Comparison of ENCODE assay signal across 1 cellular context in genomic region chr1:185694081-185694480, GRCh38.
A peak's percentile ranks its signal among the peaks of the same experiment; 100 is the strongest.
TF ChIP-seq lines count a peak whose summit lies in the region.

No MANE protein-coding gene starts in this region.

TF ChIP-seq in HepG2, 621 proteins besides CTCF, POLR2A, EP300 and RAD21 (continued from another document):
- TF ChIP-seq ZNF879 (CRISPR knock-in tag; IDR thresholded peaks at IDR 0.05) (no peak), ZNF557 (CRISPR knock-in tag; IDR thresholded peaks at IDR 0.05) (no peak), KMT2A (CRISPR knock-in tag; IDR thresholded peaks at IDR 0.05) (no peak), ZNF775 (CRISPR knock-in tag; IDR thresholded peaks at IDR 0.05; ENCODE audit: borderline replicate concordance) (no peak), ARID5B (CRISPR knock-in tag; IDR thresholded peaks at IDR 0.05) (peak; percentile 11; the same call in 1 of the 2 replicates), GABPA (IDR thresholded peaks at IDR 0.05; ENCODE audit: low read depth, low read length) (peak; percentile 50; the same call in 1 of the 2 replicates), GABPA (CRISPR knock-in tag; IDR thresholded peaks at IDR 0.05; ENCODE audit: low read depth) (peak; percentile 93), ZNF468 (CRISPR knock-in tag; IDR thresholded peaks at IDR 0.05) (no peak), EHMT2 (IDR thresholded peaks at IDR 0.05; ENCODE audit: borderline replicate concordance, low read depth, low read length) (0 out of 2 replicates have a peak, but pooled peaks have one; percentile 26), PCBP2 (optimal IDR thresholded peaks at IDR 0.05; ENCODE audit: low read depth, low read length, poor library complexity, severe bottlenecking) (no peak), ZKSCAN5 (CRISPR knock-in tag; IDR thresholded peaks at IDR 0.05) (no peak), ZKSCAN8 (CRISPR knock-in tag; IDR thresholded peaks at IDR 0.05; ENCODE audit: borderline replicate concordance) (no peak), REST (IDR thresholded peaks at IDR 0.05; ENCODE audit: borderline replicate concordance in 1 of 2, low read depth in 1 of 2, low read length in 2 of 2) (no peak), ZKSCAN1 (IDR thresholded peaks at IDR 0.05; ENCODE audit: low read length) (no peak), ELF1 (CRISPR knock-in tag; IDR thresholded peaks at IDR 0.05) (0 out of 2 replicates have a peak, but pooled peaks have one; percentile 45), GFI1 (CRISPR knock-in tag; IDR thresholded peaks at IDR 0.05; ENCODE audit: borderline replicate concordance) (peak; percentile 27; the same call in 1 of the 2 replicates), ZNF777 (CRISPR knock-in tag; IDR thresholded peaks at IDR 0.05) (no peak), HMG20B (CRISPR knock-in tag; conservative IDR thresholded peaks at IDR 0.05) (no peak), ZNF432 (CRISPR knock-in tag; IDR thresholded peaks at IDR 0.05; ENCODE audit: borderline replicate concordance) (no peak), ZSCAN5A (CRISPR knock-in tag; IDR thresholded peaks at IDR 0.05; ENCODE audit: borderline replicate concordance) (no peak), SETDB1 (CRISPR knock-in tag; IDR thresholded peaks at IDR 0.05; ENCODE audit: borderline replicate concordance) (peak; percentile 89), ONECUT2 (CRISPR knock-in tag; IDR thresholded peaks at IDR 0.05) (no peak), ETV5 (CRISPR knock-in tag; IDR thresholded peaks at IDR 0.05; ENCODE audit: borderline replicate concordance) (peak; percentile 57; the same call in 1 of the 2 replicates), GTF3A (CRISPR knock-in tag; conservative IDR thresholded peaks at IDR 0.05) (no peak), FOXO4 (CRISPR knock-in tag; conservative IDR thresholded peaks at IDR 0.05) (no peak), TEAD2 (CRISPR knock-in tag; IDR thresholded peaks at IDR 0.05) (no peak), ZNF431 (CRISPR knock-in tag; IDR thresholded peaks at IDR 0.05; ENCODE audit: borderline replicate concordance, low read depth) (no peak), NKX3-1 (CRISPR knock-in tag; IDR thresholded peaks at IDR 0.05) (no peak), TEAD3 (CRISPR knock-in tag; optimal IDR thresholded peaks at IDR 0.05; ENCODE audit: borderline replicate concordance) (peak; percentile 67), CBX5 (CRISPR knock-in tag; IDR thresholded peaks at IDR 0.05; ENCODE audit: borderline replicate concordance) (0 out of 2 replicates have a peak, but pooled peaks have one; percentile 25), CEBPG (CRISPR knock-in tag; IDR thresholded peaks at IDR 0.05) (no peak), FOXA3 (CRISPR knock-in tag; IDR thresholded peaks at IDR 0.05) (peak; percentile 32; the same call in 1 of the 2 replicates), ATF1 (CRISPR knock-in tag; IDR thresholded peaks at IDR 0.05) (0 out of 2 replicates have a peak, but pooled peaks have one; percentile 16), FUBP1 (CRISPR knock-in tag; IDR thresholded peaks at IDR 0.05; ENCODE audit: borderline replicate concordance) (no peak), SOX6 (IDR thresholded peaks at IDR 0.05) (no peak), SOX6 (CRISPR knock-in tag; IDR thresholded peaks at IDR 0.05) (0 out of 2 replicates have a peak, but pooled peaks have one; percentile 26), ZNF430 (CRISPR knock-in tag; IDR thresholded peaks at IDR 0.05) (no peak), GABPB1 (CRISPR knock-in tag; IDR thresholded peaks at IDR 0.05) (peak; percentile 81; the same call in 1 of the 2 replicates), POGZ (CRISPR knock-in tag; IDR thresholded peaks at IDR 0.05) (peak; percentile 32; the same call in 1 of the 2 replicates)
